12 cellular contexts compared by ENCODE assay signal in genomic region chr12:2930865-2931264, GRCh38. TPM values are rescaled to one million over a fixed set of nuclear protein-coding genes. Genes with fewer than 3 reads are reported as not detected.
A peak's percentile ranks its signal among the peaks of the same experiment; 100 is the strongest.
DNase-seq lines count a peak whose midpoint lies in the region; TF ChIP-seq lines count a peak whose summit lies in the region.
"Had no signal": no experiment of that assay in that cellular context is flagged by ENCODE, and none has a peak within 500 bp of the region (broad histone marks: within the 10 kb centered on the region; RNA-seq: fewer than 3 reads in every experiment).

No MANE protein-coding gene starts in this region.

- no peak for TF ChIP-seq EP300 in sigmoid colon (IDR thresholded peaks at IDR 0.05)

- TF ChIP-seq POLR2A in sigmoid colon (IDR thresholded peaks at IDR 0.05) (no peak), adrenal gland (IDR thresholded peaks at IDR 0.05) (no peak)

- H3K4me3 ChIP-seq in WERI-Rb-1 (ENCODE audit: low read depth, low read length) (no peak overlapping the region), sigmoid colon (no peak overlapping the region), adrenal gland (no peak overlapping the region)
- H3K4me3 ChIP-seq: A549 had no signal

- peak overlapping the region; percentile 20; the same call in 1 of the 2 replicates for H3K27ac ChIP-seq in WERI-Rb-1
- no peak overlapping the region for H3K27ac ChIP-seq in sigmoid colon
- H3K27ac ChIP-seq in adrenal gland = no peak overlapping the region
- H3K27ac ChIP-seq: A549 had no signal

- H3K27me3 ChIP-seq in WERI-Rb-1 (ENCODE audit: insufficient read depth, low read depth, severe bottlenecking) = no peaks in the 10 kb centered on the region
- H3K27me3 ChIP-seq in sigmoid colon = no peaks in the 10 kb centered on the region
- H3K27me3 ChIP-seq in adrenal gland = no peaks in the 10 kb centered on the region

- H3K9me3 ChIP-seq in WERI-Rb-1 (ENCODE audit: severe bottlenecking) (no peaks in the 10 kb centered on the region), sigmoid colon (no peaks in the 10 kb centered on the region), adrenal gland (replicated peaks in 1 of 3) (no peaks in the 10 kb centered on the region)
- H3K9me3 ChIP-seq: A549, Caco-2 had no signal

- 90% methylated on average over 8 of the region's 8 CpGs for WGBS in sigmoid colon, 2 donors
- WGBS in adrenal gland, 4 donors = 72 to 90% (median 83%) methylated on average over 8 of the region's 8 CpGs

- peaks cover 82% of the 10 kb centered on the region for H3K36me3 ChIP-seq in WERI-Rb-1
- peaks cover 26 to 79% (median 47%) of the 10 kb centered on the region in 4 donors for H3K36me3 ChIP-seq in sigmoid colon
- peaks cover 0 to 66% of the 10 kb centered on the region in 2 donors for H3K36me3 ChIP-seq in adrenal gland (replicated peaks in 1 of 2)

- DNase-seq in ELF-1 (ENCODE audit: low read depth, low spot score) = peak; percentile 28
- no peak for DNase-seq in WERI-Rb-1
- peak; percentile 69 for DNase-seq in islet precursor cell
- peak; percentile 32 for DNase-seq in sigmoid colon
- DNase-seq in adrenal gland = no peak
- no peak for DNase-seq in COR-L47 (lab: John Stamatoyannopoulos, UW)
- DNase-seq in HuH-7 (ENCODE audit: low spot score) = no peak
- DNase-seq: Caco-2; CD8-positive, alpha-beta T cell; DMS53 had no signal

- TF ChIP-seq CTCF in WERI-Rb-1 (IDR thresholded peaks at IDR 0.05; ENCODE audit: low read depth, low read length) (no peak), sigmoid colon (IDR thresholded peaks at IDR 0.05) (no peak), adrenal gland (IDR thresholded peaks at IDR 0.05) (no peak)

- intact Hi-C loops in sigmoid colon (cut with DNase I) (no loop called here), adrenal gland (cut with DNase I) (no loop called here)

- H3K4me1 ChIP-seq in sigmoid colon = no peaks in the 10 kb centered on the region
- no peaks in the 10 kb centered on the region for H3K4me1 ChIP-seq in adrenal gland (replicated peaks in 1 of 2)
- H3K4me1 ChIP-seq: A549, Caco-2 had no signal

RNA-seq across cellular contexts. Expression of gene TEAD4, which starts 28.3 kb away (rescaled TPM):
- total RNA-seq in sigmoid colon = 10 to 100 TPM in 1 of 4 donors, 1 to 10 TPM in 3; 2.9 to 31.2 (median 4.4) TPM
- polyA plus RNA-seq in sigmoid colon = 10 to 100 TPM in 1 of 3 donors, 1 to 10 TPM in 2; 1.6 to 16.3 (median 3.6) TPM
- 10 to 100 TPM in 3 of 8 donors, 1 to 10 TPM in 5; 3.6 to 16.6 (median 8.9) TPM for total RNA-seq in adrenal gland
- polyA plus RNA-seq in adrenal gland = 1 to 10 TPM; 4.0 to 8.2 (median 5.6) TPM
- total RNA-seq: CD8-positive, alpha-beta T cell had no signal
- polyA plus RNA-seq: CD14-positive monocyte had no signal

RNA-seq across cellular contexts. Expression of gene TULP3, which starts 40.2 kb away (rescaled TPM):
- total RNA-seq in sigmoid colon (10 to 100 TPM; 17.8 to 32.1 (median 24.8) TPM), adrenal gland (10 to 100 TPM; 19.1 to 40.5 (median 25.0) TPM)
- polyA plus RNA-seq in sigmoid colon (1 to 10 TPM; 3.0 to 9.6 (median 7.8) TPM), adrenal gland (10 to 100 TPM; 19.3 to 36.6 (median 25.9) TPM)

RNA-seq across cellular contexts. Expression of gene RHNO1, which starts 53.8 kb away (rescaled TPM):
- total RNA-seq in sigmoid colon = 1 to 10 TPM; 6.1 to 9.6 (median 8.2) TPM
- polyA plus RNA-seq in sigmoid colon = 10 to 100 TPM; 16.9 to 21.6 (median 19.4) TPM
- total RNA-seq in adrenal gland = 10 to 100 TPM in 7 of 8 donors, 1 to 10 TPM in 1; 5.0 to 18.8 (median 14.1) TPM
- polyA plus RNA-seq in adrenal gland = 10 to 100 TPM; 14.2 to 29.0 (median 15.5) TPM

RNA-seq across cellular contexts. Expression of gene FOXM1, which starts 53.9 kb away (rescaled TPM):
- total RNA-seq in sigmoid colon (1 to 10 TPM in 2 of 4 donors, under 1 TPM in 1, not detected in 1; 0.36 to 2.5 (median 1.4) TPM), adrenal gland (1 to 10 TPM in 7 of 8 donors, under 1 TPM in 1; 0.79 to 4.9 (median 2.7) TPM)
- polyA plus RNA-seq in sigmoid colon (10 to 100 TPM in 1 of 3 donors, 1 to 10 TPM in 2; 2.4 to 34.9 (median 3.7) TPM), adrenal gland (1 to 10 TPM in 2 of 3 donors, under 1 TPM in 1; 0.97 to 2.4 (median 1.0) TPM)
- polyA plus RNA-seq: CD14-positive monocyte had no signal

Comparison
In these comparisons a context has a peak if more than half of its experiments do, and no peak if none do; other contexts are left out.
1. DNase-seq: peak in ELF-1 (single experiment), islet precursor cell (single experiment) and sigmoid colon (single experiment); none in WERI-Rb-1 (single experiment), adrenal gland (0 of 7), COR-L47 (single experiment) and HuH-7 (single experiment).